1 cellular context compared by ENCODE assay signal in the genomic region with DNA sequence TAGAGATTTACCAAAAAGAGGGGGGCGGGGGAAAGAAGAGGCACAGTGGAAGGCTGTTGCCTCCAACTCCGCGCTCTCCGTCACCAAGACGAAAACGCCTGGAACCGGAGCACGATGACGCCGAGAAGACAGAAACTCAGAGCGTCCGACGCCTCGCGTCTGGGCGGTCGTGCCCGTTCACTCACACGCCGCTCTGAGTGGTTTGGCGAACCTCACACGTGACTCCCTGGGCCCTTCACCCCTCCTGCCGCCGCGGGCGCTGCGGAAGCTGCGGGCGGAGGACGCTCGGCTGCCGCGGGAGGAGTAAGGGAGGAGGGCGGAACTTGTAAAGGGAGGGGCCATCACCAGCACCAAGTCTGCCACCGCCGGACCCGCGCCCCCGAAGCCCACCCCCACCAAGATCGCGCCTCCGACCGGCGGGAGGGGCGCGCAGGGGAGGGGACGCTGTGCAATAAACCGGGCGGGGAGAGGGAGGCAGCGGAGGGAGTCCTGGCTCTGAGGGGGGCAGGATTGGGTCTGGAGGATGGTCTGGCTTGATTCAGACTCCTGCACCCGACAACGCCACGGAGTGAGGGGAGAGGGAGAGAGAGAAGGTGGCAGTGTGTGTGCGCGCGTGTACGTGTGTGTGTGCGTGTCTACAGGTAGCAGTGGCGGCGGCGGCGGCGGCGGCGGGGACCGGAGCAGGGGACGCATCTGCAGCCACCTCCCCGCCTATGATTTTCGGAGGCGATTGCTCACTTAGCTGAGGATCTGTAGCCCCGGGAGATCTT.
TF ChIP-seq lines count a peak whose summit lies in the region.

No MANE protein-coding gene starts in this region.

TF ChIP-seq in liver, 16 proteins besides CTCF, POLR2A, EP300 and RAD21 (continued from another document):
- TF ChIP-seq, protein P1, sequence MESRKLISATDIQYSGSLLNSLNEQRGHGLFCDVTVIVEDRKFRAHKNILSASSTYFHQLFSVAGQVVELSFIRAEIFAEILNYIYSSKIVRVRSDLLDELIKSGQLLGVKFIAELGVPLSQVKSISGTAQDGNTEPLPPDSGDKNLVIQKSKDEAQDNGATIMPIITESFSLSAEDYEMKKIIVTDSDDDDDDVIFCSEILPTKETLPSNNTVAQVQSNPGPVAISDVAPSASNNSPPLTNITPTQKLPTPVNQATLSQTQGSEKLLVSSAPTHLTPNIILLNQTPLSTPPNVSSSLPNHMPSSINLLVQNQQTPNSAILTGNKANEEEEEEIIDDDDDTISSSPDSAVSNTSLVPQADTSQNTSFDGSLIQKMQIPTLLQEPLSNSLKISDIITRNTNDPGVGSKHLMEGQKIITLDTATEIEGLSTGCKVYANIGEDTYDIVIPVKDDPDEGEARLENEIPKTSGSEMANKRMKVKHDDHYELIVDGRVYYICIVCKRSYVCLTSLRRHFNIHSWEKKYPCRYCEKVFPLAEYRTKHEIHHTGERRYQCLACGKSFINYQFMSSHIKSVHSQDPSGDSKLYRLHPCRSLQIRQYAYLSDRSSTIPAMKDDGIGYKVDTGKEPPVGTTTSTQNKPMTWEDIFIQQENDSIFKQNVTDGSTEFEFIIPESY (IDR thresholded peaks at IDR 0.05) = no peak
- TF ChIP-seq, protein P2, sequence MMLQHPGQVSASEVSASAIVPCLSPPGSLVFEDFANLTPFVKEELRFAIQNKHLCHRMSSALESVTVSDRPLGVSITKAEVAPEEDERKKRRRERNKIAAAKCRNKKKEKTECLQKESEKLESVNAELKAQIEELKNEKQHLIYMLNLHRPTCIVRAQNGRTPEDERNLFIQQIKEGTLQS (IDR thresholded peaks at IDR 0.05) = no peak
- TF ChIP-seq JUND (IDR thresholded peaks at IDR 0.05) = no peak
- TF ChIP-seq, protein P3, sequence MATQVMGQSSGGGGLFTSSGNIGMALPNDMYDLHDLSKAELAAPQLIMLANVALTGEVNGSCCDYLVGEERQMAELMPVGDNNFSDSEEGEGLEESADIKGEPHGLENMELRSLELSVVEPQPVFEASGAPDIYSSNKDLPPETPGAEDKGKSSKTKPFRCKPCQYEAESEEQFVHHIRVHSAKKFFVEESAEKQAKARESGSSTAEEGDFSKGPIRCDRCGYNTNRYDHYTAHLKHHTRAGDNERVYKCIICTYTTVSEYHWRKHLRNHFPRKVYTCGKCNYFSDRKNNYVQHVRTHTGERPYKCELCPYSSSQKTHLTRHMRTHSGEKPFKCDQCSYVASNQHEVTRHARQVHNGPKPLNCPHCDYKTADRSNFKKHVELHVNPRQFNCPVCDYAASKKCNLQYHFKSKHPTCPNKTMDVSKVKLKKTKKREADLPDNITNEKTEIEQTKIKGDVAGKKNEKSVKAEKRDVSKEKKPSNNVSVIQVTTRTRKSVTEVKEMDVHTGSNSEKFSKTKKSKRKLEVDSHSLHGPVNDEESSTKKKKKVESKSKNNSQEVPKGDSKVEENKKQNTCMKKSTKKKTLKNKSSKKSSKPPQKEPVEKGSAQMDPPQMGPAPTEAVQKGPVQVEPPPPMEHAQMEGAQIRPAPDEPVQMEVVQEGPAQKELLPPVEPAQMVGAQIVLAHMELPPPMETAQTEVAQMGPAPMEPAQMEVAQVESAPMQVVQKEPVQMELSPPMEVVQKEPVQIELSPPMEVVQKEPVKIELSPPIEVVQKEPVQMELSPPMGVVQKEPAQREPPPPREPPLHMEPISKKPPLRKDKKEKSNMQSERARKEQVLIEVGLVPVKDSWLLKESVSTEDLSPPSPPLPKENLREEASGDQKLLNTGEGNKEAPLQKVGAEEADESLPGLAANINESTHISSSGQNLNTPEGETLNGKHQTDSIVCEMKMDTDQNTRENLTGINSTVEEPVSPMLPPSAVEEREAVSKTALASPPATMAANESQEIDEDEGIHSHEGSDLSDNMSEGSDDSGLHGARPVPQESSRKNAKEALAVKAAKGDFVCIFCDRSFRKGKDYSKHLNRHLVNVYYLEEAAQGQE (IDR thresholded peaks at IDR 0.05) = no peak
- TF ChIP-seq, protein P4, sequence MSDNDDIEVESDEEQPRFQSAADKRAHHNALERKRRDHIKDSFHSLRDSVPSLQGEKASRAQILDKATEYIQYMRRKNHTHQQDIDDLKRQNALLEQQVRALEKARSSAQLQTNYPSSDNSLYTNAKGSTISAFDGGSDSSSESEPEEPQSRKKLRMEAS (IDR thresholded peaks at IDR 0.05) = no peak
- TF ChIP-seq HNF4A (conservative IDR thresholded peaks at IDR 0.05) = no peak
- TF ChIP-seq FOXA2 (IDR thresholded peaks at IDR 0.05) = no peak
